14 cellular contexts compared by ENCODE assay signal in the genomic region with DNA sequence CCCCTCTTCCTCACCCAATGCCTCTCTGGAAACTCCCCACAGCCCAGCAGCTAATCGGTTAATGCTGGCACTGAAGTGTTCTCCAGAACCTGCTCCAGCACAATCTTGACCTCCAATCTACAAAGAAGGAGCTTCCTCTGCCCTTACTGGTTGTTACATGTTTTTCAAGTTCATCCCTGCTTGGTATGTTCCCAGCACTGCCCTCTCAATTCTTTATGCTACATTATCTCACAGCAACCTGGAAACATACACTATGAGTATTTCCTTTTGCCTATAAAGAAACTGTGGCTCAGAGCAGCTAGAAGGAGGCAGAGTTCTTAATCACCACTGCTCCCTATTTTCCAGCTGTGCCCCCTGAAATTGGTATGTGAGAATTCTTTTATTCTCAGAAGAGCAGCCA.
"Had no signal": no experiment of that assay in that cellular context is flagged by ENCODE, and none has a peak within 500 bp of the region (broad histone marks: within the 10 kb centered on the region; RNA-seq: fewer than 3 reads in every experiment).

No MANE protein-coding gene starts in this region.

- ATAC-seq: gastroesophageal sphincter, heart right ventricle, left colon, T-cell had no signal

- H3K27ac ChIP-seq: gastroesophageal sphincter, heart right ventricle, neutrophil, parathyroid adenoma, thyroid gland had no signal

- H3K4me3 Mint-ChIP-seq: activated naive CD4-positive, alpha-beta T cell treated with anti-CD3 and anti-CD28 coated beads, Interleukin-2, amount 10 ng/mL, durations not matched to agents 7 days and 5 days; T-cell had no signal

- H3K27me3 Mint-ChIP-seq: activated naive CD4-positive, alpha-beta T cell treated with anti-CD3 and anti-CD28 coated beads, Interleukin-2, amount 10 ng/mL, durations not matched to agents 7 days and 5 days; T-cell had no signal

- H3K9ac ChIP-seq: parathyroid adenoma had no signal

- H3K27me3 ChIP-seq: gastroesophageal sphincter, heart right ventricle, neutrophil, thyroid gland had no signal

- H3K27ac Mint-ChIP-seq: activated naive CD4-positive, alpha-beta T cell treated with anti-CD3 and anti-CD28 coated beads, Interleukin-2, amount 10 ng/mL, durations not matched to agents 7 days and 5 days; T-cell had no signal

- H3K4me1 ChIP-seq: thyroid gland had no signal

- H2AFZ ChIP-seq: parathyroid adenoma had no signal

- H3K4me3 ChIP-seq: gastroesophageal sphincter, heart right ventricle, lung, thyroid gland had no signal

- H3K36me3 Mint-ChIP-seq: activated naive CD4-positive, alpha-beta T cell treated with anti-CD3 and anti-CD28 coated beads, Interleukin-2, amount 10 ng/mL, durations not matched to agents 7 days and 5 days; T-cell had no signal

- DNase-seq: activated CD4-positive, CD25-positive, alpha-beta regulatory T cell treated with anti-CD3 and anti-CD28 coated beads, Interleukin-2, amount 50 U/mL, for 72 hours; activated naive CD4-positive, alpha-beta T cell treated with anti-CD3 and anti-CD28 coated beads, Interleukin-2, amount 10 ng/mL, durations not matched to agents 7 days and 5 days; heart right ventricle; left colon; midbrain; stimulated activated CD4-positive, alpha-beta T cell treated with anti-CD3 and anti-CD28 coated beads, Interleukin-12 subunit alpha, Interleukin-12 subunit beta, amount 100 ng/mL, for 4 hours; stimulated activated CD4-positive, alpha-beta T cell treated with anti-CD3 and anti-CD28 coated beads, Interleukin-2, amount 100 ng/mL, for 24 hours; T-cell; T-helper 9 cell; thyroid gland had no signal

- H3K36me3 ChIP-seq: gastroesophageal sphincter, heart right ventricle, neutrophil, thyroid gland had no signal

- H3K9me3 ChIP-seq: gastroesophageal sphincter, heart right ventricle, neutrophil, thyroid gland had no signal

- H3K9me3 Mint-ChIP-seq: activated naive CD4-positive, alpha-beta T cell treated with anti-CD3 and anti-CD28 coated beads, Interleukin-2, amount 10 ng/mL, durations not matched to agents 7 days and 5 days; T-cell had no signal

- H3K4me1 Mint-ChIP-seq: activated naive CD4-positive, alpha-beta T cell treated with anti-CD3 and anti-CD28 coated beads, Interleukin-2, amount 10 ng/mL, durations not matched to agents 7 days and 5 days had no signal
